In genomic region chr1:205351984-205352713, GRCh38 we compare ENCODE assay signal across 1 cellular context.
TF ChIP-seq lines count a peak whose summit lies in the region.

No MANE protein-coding gene starts in this region.

TF ChIP-seq in H1, 55 proteins besides CTCF, POLR2A, EP300 and RAD21:
- TF ChIP-seq HDAC2 (IDR thresholded peaks at IDR 0.05; ENCODE audit: borderline replicate concordance in 1 of 2, low read depth in 2 of 2, low read length in 2 of 2) (0 out of 4 replicates have a peak, but pooled peaks of 1 of the 2 experiments have one; percentile 55), ASH2L (IDR thresholded peaks at IDR 0.05; ENCODE audit: low read length) (peak; percentile 25), SIX5 (IDR thresholded peaks at IDR 0.05; ENCODE audit: low read depth, low read length) (no peak)
TF ChIP-seq in H1: peak in this region for 2.
